In genomic region chr5:124240732-124241131, GRCh38 we compare ENCODE assay signal across 39 cellular contexts.
"Had no signal": no experiment of that assay in that cellular context is flagged by ENCODE, and none has a peak within 500 bp of the region (broad histone marks: within the 10 kb centered on the region; RNA-seq: fewer than 3 reads in every experiment).

No MANE protein-coding gene starts in this region.

- H3K27me3 ChIP-seq: adrenal gland, ascending aorta, body of pancreas, brain microvascular endothelial cell, breast epithelium, cardiac muscle cell had no signal

- H3K9me3 ChIP-seq: adrenal gland, body of pancreas had no signal

- H3K9me3 Mint-ChIP-seq: activated naive CD4-positive, alpha-beta T cell treated with anti-CD3 and anti-CD28 coated beads, Interleukin-2, amount 10 ng/mL, durations not matched to agents 7 days and 5 days had no signal

- H3K36me3 Mint-ChIP-seq: activated naive CD4-positive, alpha-beta T cell treated with anti-CD3 and anti-CD28 coated beads, Interleukin-2, amount 10 ng/mL, durations not matched to agents 7 days and 5 days; activated naive CD4-positive, alpha-beta T cell treated with anti-CD3 and anti-CD28 coated beads, Interleukin-2, amount 50 U/mL, for 24 hours; activated naive CD8-positive, alpha-beta T cell; activated naive CD8-positive, alpha-beta T cell treated with anti-CD3 and anti-CD28 coated beads for 36 hours; activated naive CD8-positive, alpha-beta T cell treated with anti-CD3 and anti-CD28 coated beads, Interleukin-2, amount 10 ng/mL, durations not matched to agents 7 days and 5 days had no signal

- H3K36me3 ChIP-seq: adrenal gland, ascending aorta, brain microvascular endothelial cell, breast epithelium, cardiac muscle cell had no signal

- H3K27me3 Mint-ChIP-seq: activated naive CD4-positive, alpha-beta T cell treated with anti-CD3 and anti-CD28 coated beads, Interleukin-2, amount 10 ng/mL, durations not matched to agents 7 days and 5 days; activated naive CD4-positive, alpha-beta T cell treated with anti-CD3 and anti-CD28 coated beads, Interleukin-2, amount 50 U/mL, for 24 hours; activated naive CD8-positive, alpha-beta T cell; activated naive CD8-positive, alpha-beta T cell treated with anti-CD3 and anti-CD28 coated beads for 36 hours; activated naive CD8-positive, alpha-beta T cell treated with anti-CD3 and anti-CD28 coated beads, Interleukin-2, amount 10 ng/mL, durations not matched to agents 7 days and 5 days; activated naive CD8-positive, alpha-beta T cell treated with anti-CD3 and anti-CD28 coated beads, Interleukin-2, amount 50 U/mL, for 24 hours; activated T-cell treated with anti-CD3 and anti-CD28 coated beads, Interleukin-2, amount 50 U/mL, for 24 hours; activated T-helper 17 cell treated with anti-CD3 and anti-CD28 coated beads, Interleukin-2, amount 50 U/mL, for 72 hours; brain; central memory CD8-positive, alpha-beta T cell had no signal

- H3K4me1 Mint-ChIP-seq: activated naive CD4-positive, alpha-beta T cell treated with anti-CD3 and anti-CD28 coated beads, Interleukin-2, amount 10 ng/mL, durations not matched to agents 7 days and 5 days; activated naive CD4-positive, alpha-beta T cell treated with anti-CD3 and anti-CD28 coated beads, Interleukin-2, amount 50 U/mL, for 24 hours; activated naive CD8-positive, alpha-beta T cell treated with anti-CD3 and anti-CD28 coated beads for 36 hours; activated naive CD8-positive, alpha-beta T cell treated with anti-CD3 and anti-CD28 coated beads, Interleukin-2, amount 10 ng/mL, durations not matched to agents 7 days and 5 days; activated naive CD8-positive, alpha-beta T cell treated with anti-CD3 and anti-CD28 coated beads, Interleukin-2, amount 50 U/mL, for 24 hours; activated T-helper 17 cell treated with anti-CD3 and anti-CD28 coated beads, Interleukin-2, amount 50 U/mL, for 72 hours; central memory CD8-positive, alpha-beta T cell had no signal

- H3K4me1 ChIP-seq: adrenal gland, ascending aorta, body of pancreas, breast epithelium had no signal

- ATAC-seq: activated naive CD4-positive, alpha-beta T cell treated with anti-CD3 and anti-CD28 coated beads, Interleukin-2, amount 50 U/mL, for 72 hours; activated naive CD8-positive, alpha-beta T cell treated with anti-CD3 and anti-CD28 coated beads, Interleukin-2, amount 50 U/mL, for 24 hours; activated T-cell treated with anti-CD3 and anti-CD28 coated beads, Interleukin-2, amount 50 U/mL, for 4 hours; activated T-cell treated with anti-CD3 and anti-CD28 coated beads, Interleukin-2, amount 50 U/mL, for 72 hours; activated T-helper 17 cell treated with anti-CD3 and anti-CD28 coated beads, Interleukin-2, amount 50 U/mL, for 72 hours; body of pancreas had no signal

- H3K4me3 ChIP-seq: adrenal gland, ascending aorta, body of pancreas, breast epithelium, cardiac muscle cell had no signal

- H3K27ac ChIP-seq: adrenal gland, ascending aorta, body of pancreas, brain microvascular endothelial cell, breast epithelium, cardiac muscle cell had no signal

- H3K4me3 Mint-ChIP-seq: activated naive CD4-positive, alpha-beta T cell treated with anti-CD3 and anti-CD28 coated beads for 36 hours; activated naive CD4-positive, alpha-beta T cell treated with anti-CD3 and anti-CD28 coated beads, Interleukin-2, amount 10 ng/mL, durations not matched to agents 7 days and 5 days; activated naive CD4-positive, alpha-beta T cell treated with anti-CD3 and anti-CD28 coated beads, Interleukin-2, amount 50 U/mL, for 24 hours; activated naive CD8-positive, alpha-beta T cell; activated naive CD8-positive, alpha-beta T cell treated with anti-CD3 and anti-CD28 coated beads for 36 hours; activated naive CD8-positive, alpha-beta T cell treated with anti-CD3 and anti-CD28 coated beads, Interleukin-2, amount 10 ng/mL, durations not matched to agents 7 days and 5 days; activated naive CD8-positive, alpha-beta T cell treated with anti-CD3 and anti-CD28 coated beads, Interleukin-2, amount 50 U/mL, for 24 hours; activated T-cell treated with anti-CD3 and anti-CD28 coated beads, Interleukin-2, amount 50 U/mL, for 24 hours; activated T-cell treated with anti-CD3 and anti-CD28 coated beads, Interleukin-2, amount 50 U/mL, for 4 hours; activated T-cell treated with anti-CD3 and anti-CD28 coated beads, Interleukin-2, amount 50 U/mL, for 72 hours; activated T-helper 1 cell treated with anti-CD3 and anti-CD28 coated beads, Interleukin-12 subunit alpha, Interleukin-12 subunit beta, Interleukin-2, Interleukin-4 antibody, amounts not matched to agents 30 ng/mL and 10 ng/mL and 1 ng/mL, durations not matched to agents 14 hours and 24 hours and 36 hours; activated T-helper 17 cell treated with anti-CD3 and anti-CD28 coated beads, Interleukin-2, amount 50 U/mL, for 72 hours; brain; central memory CD8-positive, alpha-beta T cell had no signal

- H3K27ac Mint-ChIP-seq: activated naive CD4-positive, alpha-beta T cell treated with anti-CD3 and anti-CD28 coated beads for 36 hours; activated naive CD4-positive, alpha-beta T cell treated with anti-CD3 and anti-CD28 coated beads, Interleukin-2, amount 10 ng/mL, durations not matched to agents 7 days and 5 days; activated naive CD4-positive, alpha-beta T cell treated with anti-CD3 and anti-CD28 coated beads, Interleukin-2, amount 50 U/mL, for 24 hours; activated naive CD4-positive, alpha-beta T cell treated with anti-CD3 and anti-CD28 coated beads, Interleukin-2, amount 50 U/mL, for 72 hours; activated naive CD8-positive, alpha-beta T cell; activated naive CD8-positive, alpha-beta T cell treated with anti-CD3 and anti-CD28 coated beads for 36 hours; activated naive CD8-positive, alpha-beta T cell treated with anti-CD3 and anti-CD28 coated beads, Interleukin-2, amount 10 ng/mL, durations not matched to agents 7 days and 5 days; activated naive CD8-positive, alpha-beta T cell treated with anti-CD3 and anti-CD28 coated beads, Interleukin-2, amount 50 U/mL, for 24 hours; activated T-cell treated with anti-CD3 and anti-CD28 coated beads, Interleukin-2, amount 50 U/mL, for 24 hours; activated T-cell treated with anti-CD3 and anti-CD28 coated beads, Interleukin-2, amount 50 U/mL, for 72 hours; activated T-helper 1 cell treated with anti-CD3 and anti-CD28 coated beads, Interleukin-12 subunit alpha, Interleukin-12 subunit beta, Interleukin-2, Interleukin-4 antibody, amounts not matched to agents 30 ng/mL and 10 ng/mL and 1 ng/mL, durations not matched to agents 14 hours and 24 hours and 36 hours; activated T-helper 17 cell treated with anti-CD3 and anti-CD28 coated beads, Interleukin-2, amount 50 U/mL, for 72 hours; activated T-helper 2 cell treated with anti-CD3 and anti-CD28 coated beads, Interferon-gamma antibody, Interleukin-2, Interleukin-4, amounts not matched to agents 10 μg/mL and 5 μg/mL and 100 μg/mL, durations not matched to agents 14 hours and 24 hours and 36 hours had no signal

- DNase-seq: activated effector memory CD4-positive, alpha-beta T cell treated with anti-CD3 and anti-CD28 coated beads, Interleukin-2, amount 50 U/mL, for 16 hours; activated effector memory CD4-positive, alpha-beta T cell treated with Interleukin-2 at 50 U/mL for 16 hours; activated gamma-delta T cell; activated gamma-delta T cell treated with Interleukin-2 at 50 U/mL for 16 hours; activated naive CD4-positive, alpha-beta T cell; activated naive CD4-positive, alpha-beta T cell treated with anti-CD3 and anti-CD28 coated beads for 36 hours; activated naive CD4-positive, alpha-beta T cell treated with anti-CD3 and anti-CD28 coated beads, Interleukin-2, amount 10 ng/mL, durations not matched to agents 7 days and 5 days; activated naive CD4-positive, alpha-beta T cell treated with anti-CD3 and anti-CD28 coated beads, Interleukin-2, amount 50 U/mL, for 16 hours; activated naive CD4-positive, alpha-beta T cell treated with Interleukin-2 at 50 U/mL for 16 hours; activated naive CD8-positive, alpha-beta T cell treated with anti-CD3 and anti-CD28 coated beads for 36 hours; activated naive CD8-positive, alpha-beta T cell treated with anti-CD3 and anti-CD28 coated beads, Interleukin-2, amount 10 ng/mL, durations not matched to agents 7 days and 5 days; activated naive CD8-positive, alpha-beta T cell treated with anti-CD3 and anti-CD28 coated beads, Interleukin-2, amount 50 U/mL, for 24 hours; activated T-cell treated with anti-CD3 and anti-CD28 coated beads for 4 hours; activated T-cell treated with anti-CD3 and anti-CD28 coated beads, Interleukin-2, amount 50 U/mL, for 1 hour; activated T-cell treated with anti-CD3 and anti-CD28 coated beads, Interleukin-2, amount 50 U/mL, for 24 hours; activated T-cell treated with anti-CD3 and anti-CD28 coated beads, Interleukin-2, amount 50 U/mL, for 4 hours; activated T-cell treated with anti-CD3 and anti-CD28 coated beads, Interleukin-2, amount 50 U/mL, for 48 hours; activated T-cell treated with anti-CD3 and anti-CD28 coated beads, Interleukin-2, amount 50 U/mL, for 72 hours; adrenal gland; amniotic stem cell; amygdala; anterior cingulate cortex; aorta; body of pancreas; brain microvascular endothelial cell; caudate nucleus; central memory CD4-positive, alpha-beta T cell; cerebellar nuclear complex had no signal
